In genomic region chr15:73344051-73344450, GRCh38 we compare ENCODE assay signal across 18 cellular contexts. TPM values are rescaled to one million over a fixed set of nuclear protein-coding genes. Genes with fewer than 3 reads are reported as not detected.
"Had no signal": no experiment of that assay in that cellular context is flagged by ENCODE, and none has a peak within 500 bp of the region (broad histone marks: within the 10 kb centered on the region; RNA-seq: fewer than 3 reads in every experiment).

No MANE protein-coding gene starts in this region.

- DNase-seq: activated CD4-positive, alpha-beta memory T cell treated with anti-CD3 and anti-CD28 coated beads for 36 hours; activated CD4-positive, alpha-beta T cell treated with anti-CD3 and anti-CD28 coated beads for 1 hour; activated gamma-delta T cell treated with Interleukin-2 at 50 U/mL for 16 hours; activated naive CD8-positive, alpha-beta T cell treated with anti-CD3 and anti-CD28 coated beads for 36 hours; activated T-cell treated with anti-CD3 and anti-CD28 coated beads, Interleukin-2, amount 50 U/mL, for 48 hours; aorta; caudate nucleus; effector CD4-positive, alpha-beta T cell; hypothalamus; mucosa of descending colon; naive thymus-derived CD8-positive, alpha-beta T cell; retina; T-helper 9 cell; tibial artery had no signal

- H3K27ac Mint-ChIP-seq: activated CD4-positive, alpha-beta memory T cell treated with anti-CD3 and anti-CD28 coated beads for 36 hours; activated naive CD8-positive, alpha-beta T cell treated with anti-CD3 and anti-CD28 coated beads for 36 hours; naive thymus-derived CD8-positive, alpha-beta T cell had no signal

- H3K4me3 Mint-ChIP-seq: activated CD4-positive, alpha-beta memory T cell treated with anti-CD3 and anti-CD28 coated beads for 36 hours; activated naive CD8-positive, alpha-beta T cell treated with anti-CD3 and anti-CD28 coated beads for 36 hours; naive thymus-derived CD8-positive, alpha-beta T cell had no signal

- H3K27ac ChIP-seq: coronary artery, gastroesophageal sphincter, neutrophil, tibial artery had no signal

- H3K4me1 Mint-ChIP-seq: activated naive CD8-positive, alpha-beta T cell treated with anti-CD3 and anti-CD28 coated beads for 36 hours; naive thymus-derived CD8-positive, alpha-beta T cell had no signal

- H3K36me3 Mint-ChIP-seq: activated naive CD8-positive, alpha-beta T cell treated with anti-CD3 and anti-CD28 coated beads for 36 hours; naive thymus-derived CD8-positive, alpha-beta T cell had no signal

- H3K36me3 ChIP-seq: gastroesophageal sphincter, neutrophil, tibial artery had no signal

- ATAC-seq: gastroesophageal sphincter; mucosa of descending colon; naive thymus-derived CD8-positive, alpha-beta T cell had no signal

- H3K4me3 ChIP-seq: coronary artery, gastroesophageal sphincter, mucosa of descending colon, tibial artery had no signal

- H3K4me1 ChIP-seq: gastroesophageal sphincter, tibial artery had no signal

- H3K9me3 ChIP-seq: mucosa of descending colon, neutrophil had no signal

- H3K9me3 Mint-ChIP-seq: activated naive CD8-positive, alpha-beta T cell treated with anti-CD3 and anti-CD28 coated beads for 36 hours had no signal

RNA-seq across cellular contexts. Expression of gene HCN4, which starts 24.7 kb away (rescaled TPM):
- total RNA-seq: activated CD4-positive, alpha-beta memory T cell treated with anti-CD3 and anti-CD28 coated beads for 36 hours; activated naive CD8-positive, alpha-beta T cell treated with anti-CD3 and anti-CD28 coated beads for 36 hours; aorta; lung microvascular endothelial cell; naive thymus-derived CD8-positive, alpha-beta T cell had no signal
- polyA plus RNA-seq: naive thymus-derived CD8-positive, alpha-beta T cell had no signal
